Comparison of ENCODE assay signal across 17 cellular contexts in the genomic region with DNA sequence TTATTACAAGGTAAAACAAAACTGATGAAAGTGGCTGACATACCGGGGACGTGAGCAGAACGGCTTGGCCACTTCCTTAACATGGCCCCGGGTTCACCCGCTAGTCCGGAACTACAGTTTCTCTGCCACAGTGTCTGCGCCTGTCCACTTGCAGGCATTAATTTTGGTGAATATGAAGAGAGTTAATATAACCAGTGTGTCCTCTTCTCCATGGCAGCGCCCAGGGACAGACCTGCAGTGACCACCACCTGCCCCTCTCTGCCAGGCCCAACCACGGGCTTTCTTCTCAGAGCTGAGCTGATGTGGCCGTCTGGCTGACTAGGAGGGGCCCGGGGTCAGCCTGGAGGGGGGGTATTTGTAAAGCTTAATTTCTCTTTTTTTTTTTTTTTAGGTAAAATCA. TPM values are rescaled to one million over a fixed set of nuclear protein-coding genes. Genes with fewer than 3 reads are reported as not detected.
DNase-seq lines count a peak whose midpoint lies in the region; ATAC-seq lines count a peak whose summit lies in the region.
"Had no signal": no experiment of that assay in that cellular context is flagged by ENCODE, and none has a peak within 500 bp of the region (broad histone marks: within the 10 kb centered on the region; RNA-seq: fewer than 3 reads in every experiment).

No MANE protein-coding gene starts in this region.

- peaks cover 15% of the 10 kb centered on the region for H3K36me3 Mint-ChIP-seq in activated CD8-positive, alpha-beta memory T cell treated with anti-CD3 and anti-CD28 coated beads, Interleukin-2, amount 10 ng/mL, durations not matched to agents 7 days and 5 days
- H3K36me3 Mint-ChIP-seq in activated T-helper 17 cell treated with anti-CD3 and anti-CD28 coated beads, Interleukin-2, amount 50 U/mL, for 72 hours (ENCODE audit: low read depth) = peaks cover 36% of the 10 kb centered on the region
- peaks cover 7% of the 10 kb centered on the region for H3K36me3 Mint-ChIP-seq in memory B cell

- no peaks in the 10 kb centered on the region for H3K27me3 Mint-ChIP-seq in activated CD8-positive, alpha-beta memory T cell treated with anti-CD3 and anti-CD28 coated beads, Interleukin-2, amount 10 ng/mL, durations not matched to agents 7 days and 5 days
- no peaks in the 10 kb centered on the region for H3K27me3 Mint-ChIP-seq in activated T-helper 17 cell treated with anti-CD3 and anti-CD28 coated beads, Interleukin-2, amount 50 U/mL, for 72 hours
- H3K27me3 Mint-ChIP-seq in memory B cell = no peaks in the 10 kb centered on the region

- H3K27me3 ChIP-seq in stomach smooth muscle (ENCODE audit: control insufficient read depth in 1 of 2, insufficient read depth in 2 of 2, low read length in 2 of 2) = no peaks in the 10 kb centered on the region
- H3K27me3 ChIP-seq: heart left ventricle, SJSA1 had no signal

- ATAC-seq in activated CD8-positive, alpha-beta memory T cell treated with anti-CD3 and anti-CD28 coated beads, Interleukin-2, amount 10 ng/mL, durations not matched to agents 7 days and 5 days = no peak
- ATAC-seq in activated T-helper 17 cell treated with anti-CD3 and anti-CD28 coated beads, Interleukin-2, amount 50 U/mL, for 72 hours (replicated peaks) = no peak
- no peak for ATAC-seq in memory B cell (ENCODE audit: low read depth)
- ATAC-seq: heart left ventricle, left colon had no signal

- no peaks in the 10 kb centered on the region for H3K9me3 Mint-ChIP-seq in activated CD8-positive, alpha-beta memory T cell treated with anti-CD3 and anti-CD28 coated beads, Interleukin-2, amount 10 ng/mL, durations not matched to agents 7 days and 5 days (ENCODE audit: low read depth)
- H3K9me3 Mint-ChIP-seq in activated T-helper 17 cell treated with anti-CD3 and anti-CD28 coated beads, Interleukin-2, amount 50 U/mL, for 72 hours = no peaks in the 10 kb centered on the region
- H3K9me3 Mint-ChIP-seq in memory B cell = no peaks in the 10 kb centered on the region

- peaks cover 42% of the 10 kb centered on the region for H3K4me1 Mint-ChIP-seq in activated CD8-positive, alpha-beta memory T cell treated with anti-CD3 and anti-CD28 coated beads, Interleukin-2, amount 10 ng/mL, durations not matched to agents 7 days and 5 days
- H3K4me1 Mint-ChIP-seq in activated T-helper 17 cell treated with anti-CD3 and anti-CD28 coated beads, Interleukin-2, amount 50 U/mL, for 72 hours = peaks cover 18% of the 10 kb centered on the region
- peaks cover 18% of the 10 kb centered on the region for H3K4me1 Mint-ChIP-seq in memory B cell

- H3K4me1 ChIP-seq in stomach smooth muscle (ENCODE audit: control insufficient read depth, insufficient read depth, low read length) = peaks cover 25% of the 10 kb centered on the region

- DNase-seq in activated CD8-positive, alpha-beta memory T cell treated with anti-CD3 and anti-CD28 coated beads, Interleukin-2, amount 10 ng/mL, durations not matched to agents 7 days and 5 days = peak; percentile 35
- DNase-seq in activated CD8-positive, alpha-beta memory T cell treated with anti-CD3 and anti-CD28 coated beads, Interleukin-2, amount 50 U/mL, for 4 hours = no peak
- DNase-seq in memory B cell (ENCODE audit: low spot score in 2 of 2) (no peak), NCI-H446 treated with DMSO at 0.1 percent for 48 hours (lab: John Stamatoyannopoulos, UW) (no peak), SW480 (ENCODE audit: low spot score) (no peak)
- no peak for DNase-seq in stimulated activated CD4-positive, alpha-beta T cell treated with anti-CD3 and anti-CD28 coated beads, Interleukin-2, amount 100 ng/mL, for 24 hours
- DNase-seq: activated CD8-positive, alpha-beta memory T cell treated with anti-CD3 and anti-CD28 coated beads, Interleukin-2, amount 50 U/mL, for 48 hours; GOT3; heart left ventricle; Kasumi-1; NCI-H146; NCI-H345; stimulated activated CD4-positive, alpha-beta T cell treated with anti-CD3 and anti-CD28 coated beads, Interleukin-4, amount 100 ng/mL, for 4 hours had no signal

- H3K9ac ChIP-seq in stomach smooth muscle (ENCODE audit: low read length in 2 of 2) = no peak overlapping the region

- H3K4me3 Mint-ChIP-seq in activated CD8-positive, alpha-beta memory T cell treated with anti-CD3 and anti-CD28 coated beads, Interleukin-2, amount 10 ng/mL, durations not matched to agents 7 days and 5 days = no peak overlapping the region
- H3K4me3 Mint-ChIP-seq in activated T-helper 17 cell treated with anti-CD3 and anti-CD28 coated beads, Interleukin-2, amount 50 U/mL, for 72 hours = peak overlapping the region; percentile 99
- H3K4me3 Mint-ChIP-seq in memory B cell = peak overlapping the region; percentile 29

- no peak overlapping the region for H3K4me3 ChIP-seq in stomach smooth muscle (ENCODE audit: low read length in 2 of 2)
- H3K4me3 ChIP-seq: SJSA1 had no signal

- CTCF ChIA-PET in activated CD8-positive, alpha-beta memory T cell treated with anti-CD3 and anti-CD28 coated beads, Interleukin-2, amount 10 ng/mL, durations not matched to agents 7 days and 5 days (lab: Charles Lee) = interaction anchor here (1.3 to 2.0 kb wide), 2 partner anchors 22 to 228 kb away, joined by 4 read pairs; a partner anchor contains a TSS

- H3K36me3 ChIP-seq in stomach smooth muscle (ENCODE audit: control insufficient read depth in 2 of 2, insufficient read depth in 2 of 2, low read length in 2 of 2) = peaks cover 0 to 11% of the 10 kb centered on the region in 2 donors

- H3K9me3 ChIP-seq in stomach smooth muscle (ENCODE audit: control insufficient read depth in 2 of 2, low read length in 2 of 2) = no peaks in the 10 kb centered on the region
- H3K9me3 ChIP-seq: heart left ventricle, SJSA1 had no signal

- peak overlapping the region; percentile 94 for H3K27ac ChIP-seq in stomach smooth muscle (ENCODE audit: low read length)
- H3K27ac ChIP-seq: SJSA1 had no signal

- H3K27ac Mint-ChIP-seq in activated CD8-positive, alpha-beta memory T cell treated with anti-CD3 and anti-CD28 coated beads, Interleukin-2, amount 10 ng/mL, durations not matched to agents 7 days and 5 days = no peak overlapping the region
- H3K27ac Mint-ChIP-seq in activated T-helper 17 cell treated with anti-CD3 and anti-CD28 coated beads, Interleukin-2, amount 50 U/mL, for 72 hours = peak overlapping the region; percentile 98
- H3K27ac Mint-ChIP-seq in memory B cell = peak overlapping the region; percentile 97

RNA-seq across cellular contexts. Expression of a gene that starts 1.1 kb away (rescaled TPM):
- total RNA-seq in activated CD8-positive, alpha-beta memory T cell treated with anti-CD3 and anti-CD28 coated beads, Interleukin-2, amount 10 ng/mL, durations not matched to agents 7 days and 5 days = 100 to 1,000 TPM; 165 to 170 TPM
- 100 to 1,000 TPM in 1 of 2 donors, 10 to 100 TPM in 1; 92.7 to 215 TPM for total RNA-seq in activated T-helper 17 cell treated with anti-CD3 and anti-CD28 coated beads, Interleukin-2, amount 50 U/mL, for 72 hours

RNA-seq across cellular contexts. Expression of a gene that starts 22.6 kb away (rescaled TPM):
- total RNA-seq in activated CD8-positive, alpha-beta memory T cell treated with anti-CD3 and anti-CD28 coated beads, Interleukin-2, amount 10 ng/mL, durations not matched to agents 7 days and 5 days = 10 to 100 TPM; 18.3 to 23.2 TPM
- 10 to 100 TPM; 16.6 to 28.4 TPM for total RNA-seq in activated T-helper 17 cell treated with anti-CD3 and anti-CD28 coated beads, Interleukin-2, amount 50 U/mL, for 72 hours

RNA-seq across cellular contexts. Expression of a gene that starts 54.8 kb away (rescaled TPM):
- under 1 TPM in 1 of 2 experiments, not detected in 1; 0.32 TPM for total RNA-seq in activated CD8-positive, alpha-beta memory T cell treated with anti-CD3 and anti-CD28 coated beads, Interleukin-2, amount 10 ng/mL, durations not matched to agents 7 days and 5 days
- total RNA-seq in activated T-helper 17 cell treated with anti-CD3 and anti-CD28 coated beads, Interleukin-2, amount 50 U/mL, for 72 hours = not detected
